ENCODE assay signal across 9 cellular contexts in the genomic region with DNA sequence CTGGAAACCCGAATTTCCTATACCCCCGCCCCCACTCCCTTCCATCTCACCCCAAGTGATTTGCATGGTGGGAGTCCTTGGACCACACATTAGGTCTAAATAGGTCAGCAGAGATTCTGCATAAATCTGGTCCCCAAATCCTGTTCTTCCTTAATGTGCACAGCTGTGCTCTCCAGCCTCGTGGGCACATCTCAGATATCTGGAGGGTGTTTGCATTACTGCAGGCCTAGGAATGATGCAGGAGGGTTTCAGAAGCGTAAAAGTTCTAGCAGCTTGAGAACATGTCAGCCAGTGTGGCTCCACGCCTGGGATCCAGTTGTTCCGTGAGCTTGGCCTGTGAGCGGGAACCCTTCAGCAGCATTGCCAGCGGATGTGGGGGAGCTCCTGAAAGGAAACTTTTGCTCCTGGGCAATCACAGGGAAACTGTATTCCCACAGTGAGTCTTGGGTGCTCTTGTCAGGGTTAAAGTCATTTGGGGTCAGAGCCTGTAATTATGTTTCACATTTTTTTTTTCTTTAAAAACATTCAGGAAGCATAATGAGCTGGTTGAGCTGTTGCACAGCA. TPM values are rescaled to one million over a fixed set of nuclear protein-coding genes. Genes with fewer than 3 reads are reported as not detected.
DNase-seq lines count a peak whose midpoint lies in the region; ATAC-seq, FAIRE-seq and TF ChIP-seq lines count a peak whose summit lies in the region.
"Had no signal": no experiment of that assay in that cellular context is flagged by ENCODE, and none has a peak within 500 bp of the region (broad histone marks: within the 10 kb centered on the region; RNA-seq: fewer than 3 reads in every experiment).

No MANE protein-coding gene starts in this region.

- intact Hi-C loops in left ventricle myocardium inferior (cut with micrococcal nuclease) = no loop called here
- intact Hi-C loops in pancreas (cut with DNase I) = no loop called here

- H3K27ac ChIP-seq in SK-N-MC = no peak overlapping the region
- peak overlapping the region; percentile 88 for H3K27ac ChIP-seq in left ventricle myocardium inferior (replicated peaks)
- H3K27ac ChIP-seq in skeletal muscle tissue (ENCODE audit: low read depth, low read length) = peak overlapping the region; percentile 43
- no peak overlapping the region for H3K27ac ChIP-seq in pancreas

- H3K9ac ChIP-seq in SK-N-MC (ENCODE audit: insufficient read length) (peak overlapping the region; percentile 25), skeletal muscle tissue (ENCODE audit: low read depth in 1 of 3, low read length in 3 of 3) (no peak overlapping the region)

- H3K4me1 ChIP-seq in left ventricle myocardium inferior = peaks cover 100% of the 10 kb centered on the region
- peaks cover 33 to 41% (median 33%) of the 10 kb centered on the region in 3 donors for H3K4me1 ChIP-seq in skeletal muscle tissue (ENCODE audit: control insufficient read depth in 3 of 3, insufficient read depth in 3 of 3, low read length in 3 of 3)
- peaks cover 0 to 18% (median 13%) of the 10 kb centered on the region in 3 donors for H3K4me1 ChIP-seq in pancreas

- H3K36me3 ChIP-seq in SK-N-MC (ENCODE audit: insufficient read depth, low read length) (no peaks in the 10 kb centered on the region), left ventricle myocardium inferior (no peaks in the 10 kb centered on the region), skeletal muscle tissue (ENCODE audit: control insufficient read depth in 3 of 3, insufficient read depth in 3 of 3, low read length in 3 of 3) (no peaks in the 10 kb centered on the region), pancreas (no peaks in the 10 kb centered on the region)

- H3K4me3 ChIP-seq in SK-N-MC (no peak overlapping the region), left ventricle myocardium inferior (peak overlapping the region; percentile 43), skeletal muscle tissue (ENCODE audit: low read length in 3 of 3) (no peak overlapping the region), pancreas (no peak overlapping the region)
- H3K4me3 ChIP-seq: K562 had no signal

- H3K9me3 ChIP-seq in SK-N-MC (ENCODE audit: low read depth, low read length) (no peaks in the 10 kb centered on the region), left ventricle myocardium inferior (replicated peaks) (no peaks in the 10 kb centered on the region), skeletal muscle tissue (ENCODE audit: control insufficient read depth in 3 of 3, low read length in 3 of 3) (no peaks in the 10 kb centered on the region), pancreas (no peaks in the 10 kb centered on the region)

- TF ChIP-seq CTCF in left ventricle myocardium inferior (IDR thresholded peaks at IDR 0.05; ENCODE audit: borderline replicate concordance) (no peak), pancreas (IDR thresholded peaks at IDR 0.05) (no peak)

- no peaks in the 10 kb centered on the region for H3K27me3 ChIP-seq in left ventricle myocardium inferior (ENCODE audit: low read depth)
- H3K27me3 ChIP-seq in skeletal muscle tissue (ENCODE audit: control insufficient read depth in 3 of 3, insufficient read depth in 3 of 3, low read length in 3 of 3) = no peaks in the 10 kb centered on the region
- no peaks in the 10 kb centered on the region for H3K27me3 ChIP-seq in pancreas

- 84 to 87% methylated on average over 8 of the region's 8 CpGs for WGBS in pancreas, 2 donors

- no peak for FAIRE-seq in pancreas (lab: Jason Lieb, UNC)
- FAIRE-seq: K562, TTC549 had no signal

- peak; percentile 5 for ATAC-seq in GM21619 (IDR thresholded peaks at IDR 0.05; ENCODE audit: unreplicated experiment)
- ATAC-seq in pancreas = no peak
- ATAC-seq: K562 had no signal

- no peak for DNase-seq in SK-N-MC (ENCODE audit: low read depth, low spot score)
- peak; percentile 72 for DNase-seq in left ventricle myocardium inferior
- no peak for DNase-seq in KG1 (lab: John Stamatoyannopoulos, UW)
- no peak for DNase-seq in pancreas
- no peak for DNase-seq in COLO829 (ENCODE audit: low spot score)

RNA-seq across cellular contexts. Expression of gene ARHGAP26, which starts 12.9 kb away (rescaled TPM):
- 35.7 TPM for total RNA-seq in left ventricle myocardium inferior
- total RNA-seq in skeletal muscle tissue = 28.7 TPM
- total RNA-seq in pancreas = 10 to 100 TPM in 5 of 6 donors, 1 to 10 TPM in 1; 6.0 to 28.1 (median 10.4) TPM
- polyA plus RNA-seq in pancreas = 1 to 10 TPM; 3.0 to 4.4 TPM

Comparison
In these comparisons a context has a peak if more than half of its experiments do, and no peak if none do; other contexts are left out.
1. H3K27ac ChIP-seq: peak in left ventricle myocardium inferior (single experiment) and skeletal muscle tissue (single experiment); none in SK-N-MC (single experiment) and pancreas (0 of 4).